In genomic region chr2:191410646-191411436, GRCh38 we compare ENCODE assay signal across 13 cellular contexts.
"Had no signal": no experiment of that assay in that cellular context is flagged by ENCODE, and none has a peak within 500 bp of the region (broad histone marks: within the 10 kb centered on the region; RNA-seq: fewer than 3 reads in every experiment).

No MANE protein-coding gene starts in this region.

- H3K27me3 ChIP-seq: sigmoid colon, thyroid gland had no signal

- H3K36me3 Mint-ChIP-seq: stimulated activated effector memory CD8-positive, alpha-beta T cell treated with anti-CD3 and anti-CD28 coated beads, Interleukin-12 subunit alpha, Interleukin-12 subunit beta, amount 100 ng/mL, for 72 hours had no signal

- H3K27ac Mint-ChIP-seq: activated naive CD8-positive, alpha-beta T cell treated with anti-CD3 and anti-CD28 coated beads for 36 hours; nephron; stimulated activated effector memory CD8-positive, alpha-beta T cell treated with anti-CD3 and anti-CD28 coated beads, Interleukin-12 subunit alpha, Interleukin-12 subunit beta, amount 100 ng/mL, for 72 hours had no signal

- H3K4me1 ChIP-seq: sigmoid colon had no signal

- DNase-seq: activated CD4-positive, alpha-beta T cell treated with anti-CD3 and anti-CD28 coated beads, Interleukin-2, amount 50 U/mL, for 1 hour; activated CD8-positive, alpha-beta memory T cell treated with anti-CD3 and anti-CD28 coated beads for 24 hours; activated naive CD8-positive, alpha-beta T cell treated with anti-CD3 and anti-CD28 coated beads for 36 hours; cortex of kidney; effector CD4-positive, alpha-beta T cell; hippocampal formation; mesendoderm; sigmoid colon; stimulated activated CD4-positive, alpha-beta T cell treated with anti-CD3 and anti-CD28 coated beads, Interleukin-2, amount 100 ng/mL, for 24 hours; thyroid gland had no signal

- ATAC-seq: activated CD4-positive, CD25-positive, alpha-beta regulatory T cell treated with anti-CD3 and anti-CD28 coated beads, Interleukin-2, amount 50 U/mL, for 24 hours; stimulated activated effector memory CD8-positive, alpha-beta T cell treated with anti-CD3 and anti-CD28 coated beads, Interleukin-12 subunit alpha, Interleukin-12 subunit beta, amount 100 ng/mL, for 72 hours had no signal

- H3K4me3 ChIP-seq: sigmoid colon, thyroid gland had no signal

- H3K36me3 ChIP-seq: sigmoid colon had no signal

- H3K4me1 Mint-ChIP-seq: activated naive CD8-positive, alpha-beta T cell treated with anti-CD3 and anti-CD28 coated beads for 36 hours; nephron; stimulated activated effector memory CD8-positive, alpha-beta T cell treated with anti-CD3 and anti-CD28 coated beads, Interleukin-12 subunit alpha, Interleukin-12 subunit beta, amount 100 ng/mL, for 72 hours had no signal

- H3K27me3 Mint-ChIP-seq: activated naive CD8-positive, alpha-beta T cell treated with anti-CD3 and anti-CD28 coated beads for 36 hours had no signal

- H3K9me3 Mint-ChIP-seq: activated naive CD8-positive, alpha-beta T cell treated with anti-CD3 and anti-CD28 coated beads for 36 hours; nephron; stimulated activated effector memory CD8-positive, alpha-beta T cell treated with anti-CD3 and anti-CD28 coated beads, Interleukin-12 subunit alpha, Interleukin-12 subunit beta, amount 100 ng/mL, for 72 hours had no signal

- H3K9me3 ChIP-seq: sigmoid colon, thyroid gland had no signal

- H3K4me3 Mint-ChIP-seq: activated naive CD8-positive, alpha-beta T cell treated with anti-CD3 and anti-CD28 coated beads for 36 hours; nephron; stimulated activated effector memory CD8-positive, alpha-beta T cell treated with anti-CD3 and anti-CD28 coated beads, Interleukin-12 subunit alpha, Interleukin-12 subunit beta, amount 100 ng/mL, for 72 hours had no signal
